ENCODE assay signal across 1 cellular context in genomic region chr5:179266291-179267070, GRCh38.
TF ChIP-seq lines count a peak whose summit lies in the region.

No MANE protein-coding gene starts in this region.

TF ChIP-seq in liver, 16 proteins besides CTCF, POLR2A, EP300 and RAD21 (continued from another document):
- TF ChIP-seq ZBTB33 (IDR thresholded peaks at IDR 0.05) (no peak), HNF4A (conservative IDR thresholded peaks at IDR 0.05) (no peak), HNF4G (IDR thresholded peaks at IDR 0.05) (no peak), MAX (IDR thresholded peaks at IDR 0.05) (no peak), NR2F2 (IDR thresholded peaks at IDR 0.05) (no peak), FOXA2 (IDR thresholded peaks at IDR 0.05) (no peak), EGR1 (IDR thresholded peaks at IDR 0.05; ENCODE audit: low read depth in 2 of 2) (no peak), RXRA (IDR thresholded peaks at IDR 0.05) (no peak)
- TF ChIP-seq, protein P1, sequence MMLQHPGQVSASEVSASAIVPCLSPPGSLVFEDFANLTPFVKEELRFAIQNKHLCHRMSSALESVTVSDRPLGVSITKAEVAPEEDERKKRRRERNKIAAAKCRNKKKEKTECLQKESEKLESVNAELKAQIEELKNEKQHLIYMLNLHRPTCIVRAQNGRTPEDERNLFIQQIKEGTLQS (IDR thresholded peaks at IDR 0.05) = no peak
